Comparison of ENCODE assay signal across 13 cellular contexts in the genomic region with DNA sequence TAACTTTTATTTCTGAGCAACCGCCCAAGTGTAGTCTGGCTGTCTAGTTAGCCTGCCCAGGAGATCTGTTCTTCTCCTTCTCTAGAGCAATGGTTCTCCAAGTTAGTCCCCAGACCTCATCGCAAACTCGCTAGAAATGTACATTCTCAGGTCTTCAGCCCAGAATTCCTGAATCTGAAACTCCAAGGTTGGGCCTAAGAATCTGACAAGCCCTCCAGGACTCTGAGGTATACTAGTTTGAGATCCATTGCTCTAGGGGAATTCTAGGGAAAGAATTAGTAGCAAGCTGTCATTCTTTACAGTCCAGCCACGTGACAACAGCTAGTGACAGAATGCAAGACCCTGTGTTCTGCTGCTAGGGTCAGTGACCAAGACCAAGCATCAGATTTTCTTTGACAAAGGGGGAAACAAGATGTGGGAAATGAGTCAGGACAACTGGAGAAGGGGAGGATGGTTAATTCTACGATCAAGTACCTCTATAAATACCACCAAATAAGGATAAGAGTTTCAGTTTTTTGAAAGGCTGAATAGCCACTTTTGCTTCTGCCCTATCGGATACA. TPM values are rescaled to one million over a fixed set of nuclear protein-coding genes. Genes with fewer than 3 reads are reported as not detected.
DNase-seq lines count a peak whose midpoint lies in the region; ATAC-seq, FAIRE-seq and TF ChIP-seq lines count a peak whose summit lies in the region.
"Had no signal": no experiment of that assay in that cellular context is flagged by ENCODE, and none has a peak within 500 bp of the region (broad histone marks: within the 10 kb centered on the region; RNA-seq: fewer than 3 reads in every experiment).

No MANE protein-coding gene starts in this region.

- TF ChIP-seq CTCF in progenitor cell of endocrine pancreas (IDR thresholded peaks at IDR 0.05; ENCODE audit: unreplicated experiment): no peak

- H3K27me3 Mint-ChIP-seq in progenitor cell of endocrine pancreas: no peaks in the 10 kb centered on the region

- no peak for ATAC-seq in GM21528 (IDR thresholded peaks at IDR 0.05; ENCODE audit: low FRiP score, unreplicated experiment)

- H3K9me3 ChIP-seq in BLaER1 treated with 17β-estradiol and CSF1 and Interleukin-3, amounts not matched to agents 10 nM and 100 nM (replicated peaks in 1 of 11): no peaks in the 10 kb centered on the region
- H3K9me3 ChIP-seq: tibial artery had no signal

- POLR2A ChIA-PET in HEK293T (lab: Yijun Ruan, JAX): interaction anchor here (1.4 to 1.9 kb wide), 2 partner anchors 8 to 10 kb away, joined by 3 to 4 read pairs; no protein-coding TSS in a partner anchor

- no peaks in the 10 kb centered on the region for H3K9me3 Mint-ChIP-seq in progenitor cell of endocrine pancreas (ENCODE audit: low read depth)

- H3K4me3 ChIP-seq in BLaER1 treated with 17β-estradiol and CSF1 and Interleukin-3, amounts not matched to agents 10 nM and 100 nM: no peak overlapping the region
- H3K4me3 ChIP-seq: tibial artery had no signal

- peak overlapping the region in 9 of 11 experiments; percentile 16 to 99 (median 97); a peak in 14 of 22 replicates for H3K27ac ChIP-seq in BLaER1 treated with 17β-estradiol and CSF1 and Interleukin-3, amounts not matched to agents 10 nM and 100 nM

- H3K27me3 ChIP-seq in BLaER1 treated with 17β-estradiol and CSF1 and Interleukin-3, amounts not matched to agents 10 nM and 100 nM: no peaks in the 10 kb centered on the region
- H3K27me3 ChIP-seq: tibial artery had no signal

- peak overlapping the region in 10 of 11 experiments; percentile 96 to 99 (median 98); a peak in 17 of 22 replicates for H3K4me2 ChIP-seq in BLaER1 treated with 17β-estradiol and CSF1 and Interleukin-3, amounts not matched to agents 10 nM and 100 nM

- peaks cover 46% of the 10 kb centered on the region for H3K4me1 Mint-ChIP-seq in progenitor cell of endocrine pancreas (ENCODE audit: low read depth)

- H3K36me3 Mint-ChIP-seq in progenitor cell of endocrine pancreas (ENCODE audit: insufficient read depth): peaks cover 5% of the 10 kb centered on the region

- H3K4me3 Mint-ChIP-seq in progenitor cell of endocrine pancreas (ENCODE audit: low read depth): no peak overlapping the region

- peaks cover 97 to 100% (median 100%) of the 10 kb centered on the region in 11 experiments for H4K20me1 ChIP-seq in BLaER1 treated with 17β-estradiol and CSF1 and Interleukin-3, amounts not matched to agents 10 nM and 100 nM

- CTCF ChIA-PET in HEK293T (lab: Yijun Ruan, JAX): interaction anchor here (1.1 to 2.3 kb wide), 2 partner anchors 22 to 36 kb away, joined by 4 to 11 read pairs; no protein-coding TSS in a partner anchor

- peaks cover 14 to 62% (median 37%) of the 10 kb centered on the region in 11 experiments for H3K36me3 ChIP-seq in BLaER1 treated with 17β-estradiol and CSF1 and Interleukin-3, amounts not matched to agents 10 nM and 100 nM
- H3K36me3 ChIP-seq: tibial artery had no signal

- H3K27ac Mint-ChIP-seq in progenitor cell of endocrine pancreas: peak overlapping the region; percentile 51

- peaks cover 54 to 96% (median 81%) of the 10 kb centered on the region in 10 experiments for H3K4me1 ChIP-seq in BLaER1 treated with 17β-estradiol and CSF1 and Interleukin-3, amounts not matched to agents 10 nM and 100 nM

- peak overlapping the region in 1 of 11 experiments; percentile 1; a peak in 1 of 22 replicates for H3K9ac ChIP-seq in BLaER1 treated with 17β-estradiol and CSF1 and Interleukin-3, amounts not matched to agents 10 nM and 100 nM

- peak; percentile 77 for FAIRE-seq in HTR-8/SVneo (lab: Jason Lieb, UNC)

- DNase-seq in HTR-8/SVneo (ENCODE audit: insufficient read length, low spot score) (no peak), dermis blood vessel endothelial cell (peak; percentile 76), progenitor cell of endocrine pancreas (ENCODE audit: low spot score, unreplicated experiment) (no peak), activated gamma-delta T cell treated with Interleukin-2 at 50 U/mL for 16 hours (no peak), HEK293T (ENCODE audit: extremely low spot score) (no peak), NCI-H2196 (lab: John Stamatoyannopoulos, UW; ENCODE audit: unreplicated experiment) (no peak)
- DNase-seq: AML-193, DND-41, mesendoderm, NCI-H1092, tibial artery had no signal

TF ChIP-seq in HEK293T, 16 proteins besides CTCF, POLR2A, EP300 and RAD21:
- TF ChIP-seq L3MBTL2 (conservative IDR thresholded peaks at IDR 0.05): no peak
- TF ChIP-seq HDGF (IDR thresholded peaks at IDR 0.05; ENCODE audit: borderline replicate concordance): no peak
- no peak for TF ChIP-seq PKNOX1 (IDR thresholded peaks at IDR 0.05)
- TF ChIP-seq FOXA1 (IDR thresholded peaks at IDR 0.05): no peak
- TF ChIP-seq ARNT (IDR thresholded peaks at IDR 0.05): no peak
- TF ChIP-seq BHLHE40 (IDR thresholded peaks at IDR 0.05; ENCODE audit: borderline replicate concordance): no peak
- TF ChIP-seq TARDBP (IDR thresholded peaks at IDR 0.05): no peak
- no peak for TF ChIP-seq SUZ12 (IDR thresholded peaks at IDR 0.05)
- TF ChIP-seq CTBP1 (IDR thresholded peaks at IDR 0.05; ENCODE audit: borderline replicate concordance): no peak
- TF ChIP-seq FOXM1 (IDR thresholded peaks at IDR 0.05; ENCODE audit: borderline replicate concordance): no peak
- TF ChIP-seq ZNF384 (IDR thresholded peaks at IDR 0.05): no peak

RNA-seq across cellular contexts. Expression of gene UBE2V1, which starts 5.8 kb away (rescaled TPM):
- total RNA-seq in dermis blood vessel endothelial cell (33.5 and 62.6 TPM in 2 replicates), progenitor cell of endocrine pancreas (150 and 157 TPM in 2 replicates)

RNA-seq across cellular contexts. Expression of gene PEDS1, which starts 46.4 kb away (rescaled TPM):
- total RNA-seq in dermis blood vessel endothelial cell (17.2 and 20.8 TPM in 2 replicates), progenitor cell of endocrine pancreas (26.0 and 31.0 TPM in 2 replicates)
